ENCODE assay signal across 11 cellular contexts in genomic region chr16:74627506-74628220, GRCh38. TPM values are rescaled to one million over a fixed set of nuclear protein-coding genes. Genes with fewer than 3 reads are reported as not detected.
A peak's percentile ranks its signal among the peaks of the same experiment; 100 is the strongest.
DNase-seq lines count a peak whose midpoint lies in the region; ATAC-seq and TF ChIP-seq lines count a peak whose summit lies in the region.
"Had no signal": no experiment of that assay in that cellular context is flagged by ENCODE, and none has a peak within 500 bp of the region (broad histone marks: within the 10 kb centered on the region; RNA-seq: fewer than 3 reads in every experiment).

No MANE protein-coding gene starts in this region.

- H3K4me3 Mint-ChIP-seq in IgD-negative memory B cell = no peak overlapping the region
- no peak overlapping the region for H3K4me3 Mint-ChIP-seq in naive thymus-derived CD8-positive, alpha-beta T cell
- H3K4me3 Mint-ChIP-seq in mesothelial cell of epicardium = no peak overlapping the region

- H3K4me1 Mint-ChIP-seq in IgD-negative memory B cell (peaks cover 0 to 4% (median 1%) of the 10 kb centered on the region in 3 donors), mesothelial cell of epicardium (no peaks in the 10 kb centered on the region)
- H3K4me1 Mint-ChIP-seq in naive thymus-derived CD8-positive, alpha-beta T cell = peaks cover 4 to 14% (median 6%) of the 10 kb centered on the region in 4 donors

- H3K4me3 ChIP-seq in SJCRH30 = no peak overlapping the region
- H3K4me3 ChIP-seq: coronary artery had no signal

- POLR2A ChIA-PET in naive thymus-derived CD8-positive, alpha-beta T cell (lab: Charles Lee) = no interaction called here

- H3K27me3 ChIP-seq in SJCRH30 = no peaks in the 10 kb centered on the region

- ATAC-seq in naive thymus-derived CD8-positive, alpha-beta T cell = no peak

- peaks cover 51% of the 10 kb centered on the region for H3K36me3 ChIP-seq in SJCRH30

- no peak overlapping the region for H3K27ac ChIP-seq in SJCRH30

- no peaks in the 10 kb centered on the region for H3K9me3 ChIP-seq in SJCRH30 (replicated peaks)

- H3K27ac Mint-ChIP-seq in IgD-negative memory B cell = peak overlapping the region in 2 of 3 donors; percentile 46 to 65
- peak overlapping the region in 8 of 10 donors; percentile 3 to 86 (median 40) for H3K27ac Mint-ChIP-seq in naive thymus-derived CD8-positive, alpha-beta T cell
- no peak overlapping the region for H3K27ac Mint-ChIP-seq in mesothelial cell of epicardium

- H3K36me3 Mint-ChIP-seq in IgD-negative memory B cell = peaks cover 2% of the 10 kb centered on the region
- H3K36me3 Mint-ChIP-seq in naive thymus-derived CD8-positive, alpha-beta T cell = peaks cover 0 to 97% (median 8%) of the 10 kb centered on the region in 3 donors
- H3K36me3 Mint-ChIP-seq in mesothelial cell of epicardium = peaks cover 18% of the 10 kb centered on the region

- TF ChIP-seq CTCF in mesothelial cell of epicardium (IDR thresholded peaks at IDR 0.05; ENCODE audit: unreplicated experiment) = no peak

- H3K9me3 Mint-ChIP-seq in IgD-negative memory B cell (no peaks in the 10 kb centered on the region), mesothelial cell of epicardium (no peaks in the 10 kb centered on the region)
- H3K9me3 Mint-ChIP-seq in naive thymus-derived CD8-positive, alpha-beta T cell = no peaks in the 10 kb centered on the region

- in situ Hi-C loops in Caki2 (cut with HindIII; ENCODE audit: low pct_unique_long_range_greater_than_20kb, low sequenced_read_pairs) = no loop called here

- H3K27me3 Mint-ChIP-seq in IgD-negative memory B cell (no peaks in the 10 kb centered on the region), mesothelial cell of epicardium (ENCODE audit: low read depth) (no peaks in the 10 kb centered on the region)
- H3K27me3 Mint-ChIP-seq in naive thymus-derived CD8-positive, alpha-beta T cell = no peaks in the 10 kb centered on the region

- peak; percentile 64 for DNase-seq in Caki2 (ENCODE audit: low read depth)
- DNase-seq in dermis blood vessel endothelial cell = peak; percentile 20
- no peak for DNase-seq in naive thymus-derived CD8-positive, alpha-beta T cell
- no peak for DNase-seq in SJCRH30
- no peak for DNase-seq in stimulated activated CD4-positive, alpha-beta T cell treated with anti-CD3 and anti-CD28 coated beads, Interleukin-15, amount 100 ng/mL, for 24 hours
- no peak for DNase-seq in Kasumi-1 (lab: John Stamatoyannopoulos, UW)
- no peak for DNase-seq in mesothelial cell of epicardium (ENCODE audit: low spot score in 2 of 2, unreplicated experiment in 2 of 2)
- DNase-seq: NCI-H2107, occipital lobe had no signal

- H3K4me1 ChIP-seq in SJCRH30 = no peaks in the 10 kb centered on the region

RNA-seq across cellular contexts. Expression of gene GLG1, which starts 20.7 kb away (rescaled TPM):
- 47.5 and 48.3 TPM in 2 replicates for total RNA-seq in Caki2 (2014; rRNA removed; shearing (Covaris generic); ENCODE audit: low replicate concordance)
- 91.8 TPM for polyA plus RNA-seq in IgD-negative memory B cell
- 104 and 225 TPM in 2 replicates for total RNA-seq in dermis blood vessel endothelial cell
- total RNA-seq in naive thymus-derived CD8-positive, alpha-beta T cell = 100 to 1,000 TPM; 192 to 195 TPM
- polyA plus RNA-seq in naive thymus-derived CD8-positive, alpha-beta T cell = 100 to 1,000 TPM; 137 to 210 (median 164) TPM
- 45.4 and 54.3 TPM in 2 replicates for total RNA-seq in SJCRH30 (2014; rRNA removed; shearing (Covaris generic))
- total RNA-seq in mesothelial cell of epicardium = 186 to 193 TPM (median 190 TPM) in 3 replicates

RNA-seq across cellular contexts. Expression of gene RFWD3, which starts 39.0 kb away (rescaled TPM):
- total RNA-seq in Caki2 (2014; rRNA removed; shearing (Covaris generic); ENCODE audit: low replicate concordance) = 27.4 and 47.7 TPM in 2 replicates
- polyA plus RNA-seq in IgD-negative memory B cell = 30.1 TPM
- total RNA-seq in dermis blood vessel endothelial cell (19.4 and 32.3 TPM in 2 replicates), mesothelial cell of epicardium (32.7 to 36.8 TPM (median 35.3 TPM) in 3 replicates)
- total RNA-seq in naive thymus-derived CD8-positive, alpha-beta T cell = 10 to 100 TPM; 42.0 to 52.3 TPM
- polyA plus RNA-seq in naive thymus-derived CD8-positive, alpha-beta T cell = 10 to 100 TPM; 11.3 to 22.6 (median 11.7) TPM
- total RNA-seq in SJCRH30 (2014; rRNA removed; shearing (Covaris generic)) = 40.9 and 42.2 TPM in 2 replicates

Comparison
In these comparisons a context has a peak if more than half of its experiments do, and no peak if none do; other contexts are left out.
1. DNase-seq: peak in Caki2 (single experiment) and dermis blood vessel endothelial cell (single experiment); none in naive thymus-derived CD8-positive, alpha-beta T cell (0 of 10), SJCRH30 (0 of 2), stimulated activated CD4-positive, alpha-beta T cell treated with anti-CD3 and anti-CD28 coated beads, Interleukin-15, amount 100 ng/mL, for 24 hours (single experiment), Kasumi-1 (0 of 2) and mesothelial cell of epicardium (0 of 2).